ENCODE assay signal across 23 cellular contexts in genomic region chr6:86938814-86939213, GRCh38. TPM values are rescaled to one million over a fixed set of nuclear protein-coding genes. Genes with fewer than 3 reads are reported as not detected.
"Had no signal": no experiment of that assay in that cellular context is flagged by ENCODE, and none has a peak within 500 bp of the region (broad histone marks: within the 10 kb centered on the region; RNA-seq: fewer than 3 reads in every experiment).

No MANE protein-coding gene starts in this region.

- H3K4me3 ChIP-seq: heart left ventricle, mucosa of descending colon, ovary, suprapubic skin, thyroid gland, upper lobe of right lung, vagina had no signal

- H3K9me3 Mint-ChIP-seq: dendritic cell treated with granulocyte-macrophage colony-stimulating factor and Interleukin-4, amounts not matched to agents 40 ng/mL and 50 ng/mL, for 4 days had no signal

- H3K27me3 ChIP-seq: ovary, thyroid gland, vagina had no signal

- H3K4me3 Mint-ChIP-seq: dendritic cell treated with granulocyte-macrophage colony-stimulating factor and Interleukin-4, amounts not matched to agents 40 ng/mL and 50 ng/mL, for 4 days; naive thymus-derived CD8-positive, alpha-beta T cell had no signal

- H3K27ac Mint-ChIP-seq: dendritic cell treated with granulocyte-macrophage colony-stimulating factor and Interleukin-4, amounts not matched to agents 40 ng/mL and 50 ng/mL, for 4 days; naive thymus-derived CD8-positive, alpha-beta T cell; progenitor cell of endocrine pancreas had no signal

- H3K9me3 ChIP-seq: heart left ventricle, mucosa of descending colon, ovary, suprapubic skin, thyroid gland, upper lobe of right lung, vagina had no signal

- H3K27ac ChIP-seq: heart left ventricle, ovary, suprapubic skin, thyroid gland, upper lobe of right lung, vagina had no signal

- H3K36me3 ChIP-seq: heart left ventricle, ovary, suprapubic skin, thyroid gland, upper lobe of right lung, vagina had no signal

- DNase-seq: erythroblast; foreskin melanocyte; heart left ventricle; hypothalamus; kidney glomerular epithelial cell; mucosa of descending colon; naive thymus-derived CD8-positive, alpha-beta T cell; ovary; right cardiac atrium; small intestine; stimulated activated CD4-positive, alpha-beta T cell treated with anti-CD3 and anti-CD28 coated beads, Interleukin-2, amount 100 ng/mL, for 48 hours; stimulated activated naive CD4-positive, alpha-beta T cell treated with Interleukin-2 at 50 U/mL for 16 hours; thyroid gland; upper lobe of right lung had no signal

- ATAC-seq: heart left ventricle; mucosa of descending colon; naive thymus-derived CD8-positive, alpha-beta T cell; right cardiac atrium; upper lobe of right lung had no signal

- H3K4me1 ChIP-seq: upper lobe of right lung had no signal

RNA-seq across cellular contexts. Expression of gene HTR1E, which starts 1.5 kb away (rescaled TPM):
- total RNA-seq: endothelial cell of umbilical vein; glomerular endothelial cell; heart left ventricle; liver; lung microvascular endothelial cell; mesenteric fat pad; mucosa of descending colon; naive thymus-derived CD8-positive, alpha-beta T cell; progenitor cell of endocrine pancreas; right cardiac atrium; suprapubic skin; upper lobe of right lung; vagina had no signal
